In the genomic region with DNA sequence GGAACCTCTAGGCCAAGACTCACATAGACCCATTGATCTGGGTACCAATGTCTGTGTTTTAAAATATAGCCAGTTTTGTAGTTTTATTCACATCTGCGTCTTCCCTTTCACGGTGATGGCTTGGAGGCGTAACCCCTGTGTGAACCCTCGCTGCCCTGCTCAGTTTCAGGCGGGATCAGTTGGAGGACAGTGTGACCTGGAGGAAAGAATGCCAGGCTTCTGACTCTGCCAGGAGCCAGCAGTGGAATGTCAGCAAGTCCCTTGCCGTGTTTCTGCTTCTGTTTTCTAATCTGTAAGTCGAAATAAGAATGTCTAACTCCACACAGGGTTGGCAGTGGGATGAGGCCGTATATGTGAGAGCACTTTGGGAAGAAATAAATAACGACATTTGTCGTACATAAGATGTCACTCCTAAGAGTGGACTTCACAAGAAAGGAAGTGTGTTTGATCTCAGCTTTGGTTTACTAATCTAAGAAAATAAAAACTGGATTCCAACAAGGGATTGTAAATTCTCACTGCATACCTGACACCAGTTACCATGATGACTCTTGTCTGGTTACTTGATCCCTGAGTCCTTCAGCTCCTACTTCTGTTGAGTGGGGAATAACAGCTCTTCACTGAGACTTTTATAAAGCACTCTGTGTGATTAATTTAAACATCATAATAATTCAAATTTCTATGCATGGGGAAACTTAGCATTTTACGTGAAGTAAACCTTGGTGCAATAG, we compare ENCODE assay signal across 1 cellular context.
TF ChIP-seq lines count a peak whose summit lies in the region.

No MANE protein-coding gene starts in this region.

TF ChIP-seq in K562, 482 proteins besides CTCF, POLR2A, EP300 and RAD21:
- no peak for TF ChIP-seq ZNF551 (CRISPR knock-in tag; IDR thresholded peaks at IDR 0.05)
- no peak for TF ChIP-seq CTBP1 (IDR thresholded peaks at IDR 0.05; ENCODE audit: borderline replicate concordance)
- no peak for TF ChIP-seq ETS2 (tag; IDR thresholded peaks at IDR 0.05; ENCODE audit: borderline replicate concordance, poor library complexity, severe bottlenecking)
TF ChIP-seq in K562: peak in this region for 0.
